23 cellular contexts compared by ENCODE assay signal in genomic region chr1:25055045-25055780, GRCh38.
"Had no signal": no experiment of that assay in that cellular context is flagged by ENCODE, and none has a peak within 500 bp of the region (broad histone marks: within the 10 kb centered on the region; RNA-seq: fewer than 3 reads in every experiment).

No MANE protein-coding gene starts in this region.

- H3K4me3 ChIP-seq: adrenal gland, prostate gland, right atrium auricular region, thyroid gland had no signal

- DNase-seq: activated CD4-positive, alpha-beta T cell treated with anti-CD3 and anti-CD28 coated beads, Interleukin-2, amount 50 U/mL, for 1 hour; activated CD4-positive, CD25-positive, alpha-beta regulatory T cell; activated CD8-positive, alpha-beta memory T cell treated with anti-CD3 and anti-CD28 coated beads for 24 hours; activated effector memory CD4-positive, alpha-beta T cell treated with anti-CD3 and anti-CD28 coated beads, Interleukin-2, amount 50 U/mL, for 16 hours; activated T-cell treated with anti-CD3 and anti-CD28 coated beads, Interleukin-2, amount 50 U/mL, for 72 hours; adrenal gland; dermis blood vessel endothelial cell; effector memory CD8-positive, alpha-beta T cell; immature natural killer cell; kidney glomerular epithelial cell; left ventricle myocardium superior; mesenchymal stem cell; occipital lobe; stimulated activated CD4-positive, alpha-beta T cell treated with anti-CD3 and anti-CD28 coated beads, Interleukin-12 subunit alpha, Interleukin-12 subunit beta, amount 100 ng/mL, for 4 hours; stimulated activated CD4-positive, alpha-beta T cell treated with anti-CD3 and anti-CD28 coated beads, Interleukin-2, amount 100 ng/mL, for 24 hours; stimulated activated naive CD4-positive, alpha-beta T cell treated with Interleukin-2 at 50 U/mL for 16 hours; T-cell; T1000; thyroid gland had no signal

- H3K9me3 Mint-ChIP-seq: activated naive CD4-positive, alpha-beta T cell treated with anti-CD3 and anti-CD28 coated beads, Interleukin-2, amount 50 U/mL, for 72 hours; activated T-cell treated with anti-CD3 and anti-CD28 coated beads, Interleukin-2, amount 50 U/mL, for 72 hours; effector memory CD8-positive, alpha-beta T cell; naive thymus-derived CD4-positive, alpha-beta T cell; T-cell had no signal

- H3K9me3 ChIP-seq: adrenal gland, prostate gland, right atrium auricular region, thyroid gland had no signal

- H3K4me3 Mint-ChIP-seq: activated T-cell treated with anti-CD3 and anti-CD28 coated beads, Interleukin-2, amount 50 U/mL, for 72 hours; effector memory CD8-positive, alpha-beta T cell; immature natural killer cell; naive thymus-derived CD4-positive, alpha-beta T cell; T-cell had no signal

- H3K4me1 ChIP-seq: adrenal gland, prostate gland, right atrium auricular region, thyroid gland had no signal

- H3K27ac Mint-ChIP-seq: activated T-cell treated with anti-CD3 and anti-CD28 coated beads, Interleukin-2, amount 50 U/mL, for 72 hours; T-cell had no signal

- H3K36me3 ChIP-seq: adrenal gland, prostate gland, right atrium auricular region, thyroid gland had no signal

- ATAC-seq: activated naive CD4-positive, alpha-beta T cell treated with anti-CD3 and anti-CD28 coated beads, Interleukin-2, amount 50 U/mL, for 72 hours; activated T-cell treated with anti-CD3 and anti-CD28 coated beads, Interleukin-2, amount 50 U/mL, for 72 hours; effector memory CD8-positive, alpha-beta T cell; left ventricle myocardium superior; naive thymus-derived CD4-positive, alpha-beta T cell; T-cell had no signal

- H3K36me3 Mint-ChIP-seq: activated naive CD4-positive, alpha-beta T cell treated with anti-CD3 and anti-CD28 coated beads, Interleukin-2, amount 50 U/mL, for 72 hours; naive thymus-derived CD4-positive, alpha-beta T cell; T-cell had no signal

- H3K27me3 ChIP-seq: adrenal gland, right atrium auricular region, thyroid gland had no signal

- H3K27ac ChIP-seq: adrenal gland, prostate gland, right atrium auricular region, thyroid gland had no signal
